ENCODE assay signal across 19 cellular contexts in genomic region chr15:36948982-36949381, GRCh38.
"Had no signal": no experiment of that assay in that cellular context is flagged by ENCODE, and none has a peak within 500 bp of the region (broad histone marks: within the 10 kb centered on the region; RNA-seq: fewer than 3 reads in every experiment).

No MANE protein-coding gene starts in this region.

- H3K4me3 ChIP-seq: esophagus muscularis mucosa, gastroesophageal sphincter, left lung, lower lobe of right lung, ovary, stomach, thoracic aorta, transverse colon had no signal

- H3K27ac ChIP-seq: epithelial cell of prostate, esophagus muscularis mucosa, gastroesophageal sphincter, left lung, lower lobe of right lung, ovary, stomach, thoracic aorta, transverse colon had no signal

- ATAC-seq: effector memory CD8-positive, alpha-beta T cell; gastroesophageal sphincter; left lung; lower lobe of right lung; naive thymus-derived CD4-positive, alpha-beta T cell; right cardiac atrium had no signal

- DNase-seq: effector memory CD8-positive, alpha-beta T cell; foreskin fibroblast; glutamatergic neuron; left lung; lower lobe of right lung; naive thymus-derived CD4-positive, alpha-beta T cell; nucleus accumbens; ovary; right cardiac atrium; small intestine; stimulated activated CD4-positive, alpha-beta T cell treated with anti-CD3 and anti-CD28 coated beads, Interleukin-12 subunit alpha, Interleukin-12 subunit beta, amount 100 ng/mL, for 4 hours; stimulated activated naive CD4-positive, alpha-beta T cell; stomach; substantia nigra; transverse colon had no signal

- H3K36me3 ChIP-seq: left lung, lower lobe of right lung, ovary, stomach, transverse colon had no signal

- H3K9me3 ChIP-seq: esophagus muscularis mucosa, gastroesophageal sphincter, left lung, lower lobe of right lung, ovary, stomach, thoracic aorta, transverse colon had no signal

- H3K4me1 ChIP-seq: left lung had no signal

- H3K27me3 ChIP-seq: esophagus muscularis mucosa, gastroesophageal sphincter, left lung, ovary, stomach, transverse colon had no signal
